In genomic region chr9:103245369-103245768, GRCh38 we compare ENCODE assay signal across 1 cellular context.
TF ChIP-seq lines count a peak whose summit lies in the region.

No MANE protein-coding gene starts in this region.

TF ChIP-seq in WTC11, 78 proteins besides CTCF, POLR2A, EP300 and RAD21 (continued from another document):
- TF ChIP-seq HMGXB4 (CRISPR knock-in tag; IDR thresholded peaks at IDR 0.05) (no peak), SMAD4 (CRISPR knock-in tag; IDR thresholded peaks at IDR 0.05) (no peak)
